In the genomic region with DNA sequence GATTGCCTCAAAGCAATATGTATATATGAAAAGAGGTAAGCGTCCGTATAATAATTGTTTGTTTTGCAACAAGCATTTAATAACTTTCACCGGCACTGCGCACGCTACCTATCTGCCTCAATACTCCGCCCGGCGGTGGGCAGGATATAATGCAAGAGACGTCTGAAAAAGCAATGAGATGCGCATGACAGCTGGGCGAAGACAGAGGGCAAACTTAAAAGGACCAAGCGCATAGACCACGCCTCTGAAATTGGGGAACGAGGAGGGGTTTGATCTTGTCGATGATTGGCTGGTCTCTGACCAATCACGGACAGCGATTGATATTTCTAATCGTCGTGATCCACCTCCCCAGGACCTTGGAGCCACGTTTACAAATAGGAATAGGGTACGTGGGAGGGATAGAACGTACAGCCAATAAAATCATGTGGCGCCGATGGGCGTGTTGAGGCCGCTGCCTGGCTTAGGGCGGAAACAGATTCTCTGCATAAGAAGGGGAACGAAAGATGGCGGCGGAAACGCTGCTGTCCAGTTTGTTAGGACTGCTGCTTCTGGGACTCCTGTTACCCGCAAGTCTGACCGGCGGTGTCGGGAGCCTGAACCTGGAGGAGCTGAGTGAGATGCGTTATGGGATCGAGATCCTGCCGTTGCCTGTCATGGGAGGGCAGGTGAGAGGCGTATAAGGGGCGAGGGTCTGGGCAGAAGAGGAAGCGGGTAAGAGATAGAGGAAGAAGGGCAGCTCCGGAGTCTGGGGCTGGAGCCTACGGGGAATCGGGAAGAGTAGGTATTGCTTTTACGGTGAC, we compare ENCODE assay signal across 1 cellular context.
TF ChIP-seq lines count a peak whose summit lies in the region.

OS9 (plus strand) TSS at position 474 of the 800 bp plus-strand sequence; CDS start at position 504, 30 bp downstream.

TF ChIP-seq in WTC11, 78 proteins besides CTCF, POLR2A, EP300 and RAD21 (continued from another document and continues in another):
- no peak for TF ChIP-seq E2F5 (CRISPR knock-in tag; IDR thresholded peaks at IDR 0.05)
- TF ChIP-seq RELA (CRISPR knock-in tag; IDR thresholded peaks at IDR 0.05; ENCODE audit: borderline replicate concordance), result no peak
- TF ChIP-seq TCF7 (CRISPR knock-in tag; IDR thresholded peaks at IDR 0.05; ENCODE audit: low read depth), result no peak
- TF ChIP-seq RORB (CRISPR knock-in tag; IDR thresholded peaks at IDR 0.05), result no peak
- TF ChIP-seq CREB1 (CRISPR knock-in tag; IDR thresholded peaks at IDR 0.05), result no peak
- TF ChIP-seq, protein P1, sequence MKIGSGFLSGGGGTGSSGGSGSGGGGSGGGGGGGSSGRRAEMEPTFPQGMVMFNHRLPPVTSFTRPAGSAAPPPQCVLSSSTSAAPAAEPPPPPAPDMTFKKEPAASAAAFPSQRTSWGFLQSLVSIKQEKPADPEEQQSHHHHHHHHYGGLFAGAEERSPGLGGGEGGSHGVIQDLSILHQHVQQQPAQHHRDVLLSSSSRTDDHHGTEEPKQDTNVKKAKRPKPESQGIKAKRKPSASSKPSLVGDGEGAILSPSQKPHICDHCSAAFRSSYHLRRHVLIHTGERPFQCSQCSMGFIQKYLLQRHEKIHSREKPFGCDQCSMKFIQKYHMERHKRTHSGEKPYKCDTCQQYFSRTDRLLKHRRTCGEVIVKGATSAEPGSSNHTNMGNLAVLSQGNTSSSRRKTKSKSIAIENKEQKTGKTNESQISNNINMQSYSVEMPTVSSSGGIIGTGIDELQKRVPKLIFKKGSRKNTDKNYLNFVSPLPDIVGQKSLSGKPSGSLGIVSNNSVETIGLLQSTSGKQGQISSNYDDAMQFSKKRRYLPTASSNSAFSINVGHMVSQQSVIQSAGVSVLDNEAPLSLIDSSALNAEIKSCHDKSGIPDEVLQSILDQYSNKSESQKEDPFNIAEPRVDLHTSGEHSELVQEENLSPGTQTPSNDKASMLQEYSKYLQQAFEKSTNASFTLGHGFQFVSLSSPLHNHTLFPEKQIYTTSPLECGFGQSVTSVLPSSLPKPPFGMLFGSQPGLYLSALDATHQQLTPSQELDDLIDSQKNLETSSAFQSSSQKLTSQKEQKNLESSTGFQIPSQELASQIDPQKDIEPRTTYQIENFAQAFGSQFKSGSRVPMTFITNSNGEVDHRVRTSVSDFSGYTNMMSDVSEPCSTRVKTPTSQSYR (CRISPR knock-in tag; IDR thresholded peaks at IDR 0.05), result no peak
- TF ChIP-seq ESRRA (CRISPR knock-in tag; IDR thresholded peaks at IDR 0.05; ENCODE audit: borderline replicate concordance), result no peak
- no peak for TF ChIP-seq FOXJ3 (CRISPR knock-in tag; IDR thresholded peaks at IDR 0.05; ENCODE audit: borderline replicate concordance)
- TF ChIP-seq ATF3 (CRISPR knock-in tag; conservative IDR thresholded peaks at IDR 0.05), result no peak
- no peak for TF ChIP-seq ZNF532 (CRISPR knock-in tag; IDR thresholded peaks at IDR 0.05; ENCODE audit: borderline replicate concordance)
- no peak for TF ChIP-seq CBFB (CRISPR knock-in tag; IDR thresholded peaks at IDR 0.05; ENCODE audit: low read depth)
- no peak for TF ChIP-seq ZNF232 (CRISPR knock-in tag; IDR thresholded peaks at IDR 0.05)
- no peak for TF ChIP-seq ERG (CRISPR knock-in tag; IDR thresholded peaks at IDR 0.05)
- TF ChIP-seq, protein P2, sequence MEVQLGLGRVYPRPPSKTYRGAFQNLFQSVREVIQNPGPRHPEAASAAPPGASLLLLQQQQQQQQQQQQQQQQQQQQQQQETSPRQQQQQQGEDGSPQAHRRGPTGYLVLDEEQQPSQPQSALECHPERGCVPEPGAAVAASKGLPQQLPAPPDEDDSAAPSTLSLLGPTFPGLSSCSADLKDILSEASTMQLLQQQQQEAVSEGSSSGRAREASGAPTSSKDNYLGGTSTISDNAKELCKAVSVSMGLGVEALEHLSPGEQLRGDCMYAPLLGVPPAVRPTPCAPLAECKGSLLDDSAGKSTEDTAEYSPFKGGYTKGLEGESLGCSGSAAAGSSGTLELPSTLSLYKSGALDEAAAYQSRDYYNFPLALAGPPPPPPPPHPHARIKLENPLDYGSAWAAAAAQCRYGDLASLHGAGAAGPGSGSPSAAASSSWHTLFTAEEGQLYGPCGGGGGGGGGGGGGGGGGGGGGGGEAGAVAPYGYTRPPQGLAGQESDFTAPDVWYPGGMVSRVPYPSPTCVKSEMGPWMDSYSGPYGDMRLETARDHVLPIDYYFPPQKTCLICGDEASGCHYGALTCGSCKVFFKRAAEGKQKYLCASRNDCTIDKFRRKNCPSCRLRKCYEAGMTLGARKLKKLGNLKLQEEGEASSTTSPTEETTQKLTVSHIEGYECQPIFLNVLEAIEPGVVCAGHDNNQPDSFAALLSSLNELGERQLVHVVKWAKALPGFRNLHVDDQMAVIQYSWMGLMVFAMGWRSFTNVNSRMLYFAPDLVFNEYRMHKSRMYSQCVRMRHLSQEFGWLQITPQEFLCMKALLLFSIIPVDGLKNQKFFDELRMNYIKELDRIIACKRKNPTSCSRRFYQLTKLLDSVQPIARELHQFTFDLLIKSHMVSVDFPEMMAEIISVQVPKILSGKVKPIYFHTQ (CRISPR knock-in tag; IDR thresholded peaks at IDR 0.05), result no peak
- peak; percentile 80; the same call in 1 of the 2 replicates for TF ChIP-seq FOXK1 (CRISPR knock-in tag; IDR thresholded peaks at IDR 0.05)
- TF ChIP-seq, protein P3, sequence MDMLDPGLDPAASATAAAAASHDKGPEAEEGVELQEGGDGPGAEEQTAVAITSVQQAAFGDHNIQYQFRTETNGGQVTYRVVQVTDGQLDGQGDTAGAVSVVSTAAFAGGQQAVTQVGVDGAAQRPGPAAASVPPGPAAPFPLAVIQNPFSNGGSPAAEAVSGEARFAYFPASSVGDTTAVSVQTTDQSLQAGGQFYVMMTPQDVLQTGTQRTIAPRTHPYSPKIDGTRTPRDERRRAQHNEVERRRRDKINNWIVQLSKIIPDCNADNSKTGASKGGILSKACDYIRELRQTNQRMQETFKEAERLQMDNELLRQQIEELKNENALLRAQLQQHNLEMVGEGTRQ (CRISPR knock-in tag; IDR thresholded peaks at IDR 0.05), result peak; percentile 51; the same call in 1 of the 2 replicates
- no peak for TF ChIP-seq IRF2 (CRISPR knock-in tag; IDR thresholded peaks at IDR 0.05; ENCODE audit: borderline replicate concordance, low read depth)
- peak; percentile 95 for TF ChIP-seq NFYB (CRISPR knock-in tag; conservative IDR thresholded peaks at IDR 0.05; ENCODE audit: low read depth)
- TF ChIP-seq, protein P4, sequence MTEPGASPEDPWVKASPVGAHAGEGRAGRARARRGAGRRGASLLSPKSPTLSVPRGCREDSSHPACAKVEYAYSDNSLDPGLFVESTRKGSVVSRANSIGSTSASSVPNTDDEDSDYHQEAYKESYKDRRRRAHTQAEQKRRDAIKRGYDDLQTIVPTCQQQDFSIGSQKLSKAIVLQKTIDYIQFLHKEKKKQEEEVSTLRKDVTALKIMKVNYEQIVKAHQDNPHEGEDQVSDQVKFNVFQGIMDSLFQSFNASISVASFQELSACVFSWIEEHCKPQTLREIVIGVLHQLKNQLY (CRISPR knock-in tag; IDR thresholded peaks at IDR 0.05), result no peak
- no peak for TF ChIP-seq AFF4 (CRISPR knock-in tag; IDR thresholded peaks at IDR 0.05; ENCODE audit: borderline replicate concordance)
- peak; percentile 99 for TF ChIP-seq SP1 (CRISPR knock-in tag; conservative IDR thresholded peaks at IDR 0.05)
- no peak for TF ChIP-seq EMX1 (CRISPR knock-in tag; IDR thresholded peaks at IDR 0.05)
- TF ChIP-seq PRDM15 (CRISPR knock-in tag; IDR thresholded peaks at IDR 0.05), result no peak
